9 cellular contexts compared by ENCODE assay signal in genomic region chr17:40327244-40327666, GRCh38. TPM values are rescaled to one million over a fixed set of nuclear protein-coding genes. Genes with fewer than 3 reads are reported as not detected.
DNase-seq lines count a peak whose midpoint lies in the region; ATAC-seq and TF ChIP-seq lines count a peak whose summit lies in the region.
"Had no signal": no experiment of that assay in that cellular context is flagged by ENCODE, and none has a peak within 500 bp of the region (broad histone marks: within the 10 kb centered on the region; RNA-seq: fewer than 3 reads in every experiment).

No MANE protein-coding gene starts in this region.

- DNase-seq in heart left ventricle (peak in 1 of 5 donors; percentile 16), left cardiac atrium (no peak), ascending aorta (ENCODE audit: low spot score in 2 of 2) (no peak), upper lobe of right lung (no peak), GF-D8 (lab: John Stamatoyannopoulos, UW) (no peak)
- no peak for DNase-seq in activated CD4-positive, CD25-positive, alpha-beta regulatory T cell (lab: John Stamatoyannopoulos, UW)
- DNase-seq: NCI-H510A had no signal

- TF ChIP-seq CTCF in heart left ventricle (IDR thresholded peaks at IDR 0.05) (no peak), ascending aorta (IDR thresholded peaks at IDR 0.05) (no peak), upper lobe of right lung (IDR thresholded peaks at IDR 0.05) (no peak)

- no peaks in the 10 kb centered on the region for H3K27me3 ChIP-seq in heart left ventricle
- H3K27me3 ChIP-seq in ascending aorta, result no peaks in the 10 kb centered on the region
- no peaks in the 10 kb centered on the region for H3K27me3 ChIP-seq in muscle layer of duodenum (ENCODE audit: low read depth, low read length)
- H3K27me3 ChIP-seq in upper lobe of right lung, result no peaks in the 10 kb centered on the region

- intact Hi-C loops in heart left ventricle (cut with DNase I) (no loop called here), left cardiac atrium (cut with DNase I) (no loop called here), ascending aorta (cut with DNase I) (no loop called here), upper lobe of right lung (cut with DNase I) (no loop called here)

- H3K36me3 ChIP-seq in heart left ventricle (peaks cover 0 to 11% (median 0%) of the 10 kb centered on the region in 9 donors), ascending aorta (no peaks in the 10 kb centered on the region), muscle layer of duodenum (ENCODE audit: control insufficient read depth in 1 of 2, insufficient read depth in 2 of 2, low read length in 2 of 2) (peaks cover 0 to 16% of the 10 kb centered on the region in 2 donors), upper lobe of right lung (peaks cover 8% of the 10 kb centered on the region)

- H3K4me1 ChIP-seq in heart left ventricle (peaks cover 64 to 100% (median 99%) of the 10 kb centered on the region in 12 donors), ascending aorta (peaks cover 56 to 86% of the 10 kb centered on the region in 2 donors), muscle layer of duodenum (ENCODE audit: control insufficient read depth in 1 of 2, insufficient read depth in 2 of 2, low read length in 2 of 2) (peaks cover 67 to 91% of the 10 kb centered on the region in 2 donors), upper lobe of right lung (peaks cover 97% of the 10 kb centered on the region)

- WGBS in heart left ventricle, 4 donors, result 77 to 100% (median 89%) methylated on average over 3 of the region's 3 CpGs

- TF ChIP-seq POLR2A in heart left ventricle (IDR thresholded peaks at IDR 0.05), result no peak

- ATAC-seq in heart left ventricle (no peak), left cardiac atrium (no peak), upper lobe of right lung (no peak), HG03175 (IDR thresholded peaks at IDR 0.05; ENCODE audit: unreplicated experiment) (no peak)

- H3K27ac ChIP-seq in heart left ventricle (peak overlapping the region in 11 of 12 donors; percentile 35 to 98 (median 66)), ascending aorta (peak overlapping the region; percentile 90 to 91), muscle layer of duodenum (ENCODE audit: low read length) (peak overlapping the region; percentile 61), upper lobe of right lung (peak overlapping the region; percentile 71)

- H3K9me3 ChIP-seq in heart left ventricle (no peaks in the 10 kb centered on the region), ascending aorta (no peaks in the 10 kb centered on the region), muscle layer of duodenum (ENCODE audit: control insufficient read depth in 1 of 2, low read length in 2 of 2) (no peaks in the 10 kb centered on the region), upper lobe of right lung (no peaks in the 10 kb centered on the region)

- peak overlapping the region in 1 of 12 donors; percentile 29 for H3K4me3 ChIP-seq in heart left ventricle
- no peak overlapping the region for H3K4me3 ChIP-seq in ascending aorta
- H3K4me3 ChIP-seq in muscle layer of duodenum (ENCODE audit: low read depth in 1 of 2, low read length in 2 of 2), result no peak overlapping the region
- no peak overlapping the region for H3K4me3 ChIP-seq in upper lobe of right lung

RNA-seq across cellular contexts. Expression of gene RARA, which starts 18.3 kb away (rescaled TPM):
- total RNA-seq in heart left ventricle (10 to 100 TPM; 14.1 to 41.4 (median 19.4) TPM), left cardiac atrium (10 to 100 TPM; 23.3 to 43.8 TPM), ascending aorta (77.3 TPM), upper lobe of right lung (69.7 TPM)
- polyA plus RNA-seq in heart left ventricle, result 10 to 100 TPM; 15.5 to 22.0 TPM

RNA-seq across cellular contexts. Expression of gene GJD3, which starts 37.3 kb away (rescaled TPM):
- 1 to 10 TPM; 1.2 to 8.7 (median 2.2) TPM for total RNA-seq in heart left ventricle
- under 1 TPM; 0.30 to 0.35 TPM for polyA plus RNA-seq in heart left ventricle
- 1 to 10 TPM; 1.2 to 1.3 TPM for total RNA-seq in left cardiac atrium
- not detected for total RNA-seq in ascending aorta
- total RNA-seq in upper lobe of right lung, result 2.8 TPM

RNA-seq across cellular contexts. Expression of gene CDC6, which starts 39.6 kb away (rescaled TPM):
- total RNA-seq in heart left ventricle (1 to 10 TPM in 2 of 9 donors, under 1 TPM in 7; 0.07 to 9.8 (median 0.69) TPM), left cardiac atrium (1 to 10 TPM; 1.3 to 1.9 TPM), ascending aorta (1.2 TPM), upper lobe of right lung (1.4 TPM)
- polyA plus RNA-seq in heart left ventricle, result 1 to 10 TPM in 1 of 2 donors, under 1 TPM in 1; 0.34 to 2.8 TPM
